8 cellular contexts compared by ENCODE assay signal in the genomic region with DNA sequence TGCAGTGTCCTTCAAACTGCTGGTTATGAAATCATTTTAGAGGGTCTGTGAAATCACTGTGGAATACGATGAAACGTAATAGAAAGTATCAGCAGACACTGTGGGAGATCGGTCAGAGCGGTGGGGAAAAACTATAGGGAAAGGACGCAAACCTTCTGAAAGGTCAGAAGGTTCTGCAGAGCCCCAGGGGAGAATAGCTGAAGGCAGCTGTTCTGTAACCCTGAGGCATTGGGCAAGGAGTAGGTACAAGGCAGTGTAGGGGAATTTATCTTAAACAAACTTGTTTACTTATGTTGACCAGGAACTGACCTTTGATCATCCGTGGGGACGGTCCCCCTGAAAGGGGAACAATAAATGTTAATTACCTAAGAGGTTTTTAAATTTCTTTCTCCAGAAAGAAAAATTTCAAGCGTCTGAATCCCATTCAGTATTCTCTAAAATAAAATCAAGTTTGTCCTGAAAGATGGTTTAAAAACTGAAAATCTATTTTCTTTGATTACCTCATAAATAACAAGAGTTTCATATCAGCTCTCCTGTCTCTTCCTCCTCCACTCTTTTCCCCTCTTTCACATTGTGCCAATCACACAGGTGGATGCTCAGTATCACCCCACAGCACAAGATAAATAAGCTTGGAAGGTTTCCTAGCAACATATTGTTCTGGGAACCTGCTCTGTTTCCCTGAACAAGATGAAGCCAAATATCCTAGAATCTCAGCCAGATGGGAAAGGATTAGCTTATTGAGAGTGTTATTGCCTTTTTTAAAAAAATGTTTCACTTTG. TPM values are rescaled to one million over a fixed set of nuclear protein-coding genes. Genes with fewer than 3 reads are reported as not detected.
A peak's percentile ranks its signal among the peaks of the same experiment; 100 is the strongest.
DNase-seq lines count a peak whose midpoint lies in the region; ATAC-seq and TF ChIP-seq lines count a peak whose summit lies in the region.

No MANE protein-coding gene starts in this region.

- H3K56ac ChIP-seq in H9 (ENCODE audit: insufficient read length, low read depth, low read length) = no peak overlapping the region

- peaks cover 27% of the 10 kb centered on the region for H3K4me1 Mint-ChIP-seq in Calu3 (ENCODE audit: low read depth, unreplicated experiment)
- peaks cover 15 to 21% of the 10 kb centered on the region in 2 experiments for H3K4me1 Mint-ChIP-seq in H9
- H3K4me1 Mint-ChIP-seq in endothelial cell (ENCODE audit: unreplicated experiment) = no peaks in the 10 kb centered on the region

- no peaks in the 10 kb centered on the region; the same call in 1 of the 2 replicates for H3K4me1 ChIP-seq in H9 (ENCODE audit: insufficient read depth, low read length)
- no peaks in the 10 kb centered on the region for H3K4me1 ChIP-seq in gastrocnemius medialis

- CTCF ChIA-PET in Calu3 (lab: Charles Lee) = interaction anchor here (1.3 to 2.0 kb wide), 3 partner anchors 10 to 45 kb away, joined by 4 to 6 read pairs (median 4); no protein-coding TSS in a partner anchor

- no peak overlapping the region for H3K14ac ChIP-seq in H9 (ENCODE audit: insufficient read depth, low read length)

- no peak overlapping the region for H4K8ac ChIP-seq in H9 (replicated peaks; ENCODE audit: insufficient read length, low read depth, low read length)

- no peak for ATAC-seq in GM18505 (IDR thresholded peaks at IDR 0.05; ENCODE audit: unreplicated experiment)
- no peak for ATAC-seq in gastrocnemius medialis
- ATAC-seq in HG03139 (IDR thresholded peaks at IDR 0.05; ENCODE audit: unreplicated experiment) = no peak

- no peak overlapping the region for H3K27ac ChIP-seq in H9 (ENCODE audit: insufficient read length, low read depth, low read length)
- no peak overlapping the region for H3K27ac ChIP-seq in gastrocnemius medialis

- no peak overlapping the region for H3K18ac ChIP-seq in H9 (ENCODE audit: insufficient read length, low read depth, low read length)

- no peaks in the 10 kb centered on the region for H3K27me3 Mint-ChIP-seq in Calu3 (ENCODE audit: unreplicated experiment)
- H3K27me3 Mint-ChIP-seq in H9 (ENCODE audit: low read depth) = no peaks in the 10 kb centered on the region
- H3K27me3 Mint-ChIP-seq in endothelial cell (ENCODE audit: unreplicated experiment) = no peaks in the 10 kb centered on the region

- H2BK12ac ChIP-seq in H9 (ENCODE audit: insufficient read length, low read depth, low read length) = no peak overlapping the region

- intact Hi-C loops in Calu3 (cut with micrococcal nuclease; ENCODE audit: unreplicated experiment) = no loop called here
- intact Hi-C loops in gastrocnemius medialis (cut with DNase I; ENCODE audit: low total_unique reads) = no loop called here

- DNase-seq in Calu3 (no peak), H9 (no peak), NCI-H2081 treated with DMSO at 0.1 percent for 48 hours (lab: John Stamatoyannopoulos, UW) (peak; percentile 70), endothelial cell (ENCODE audit: low spot score) (no peak), gastrocnemius medialis (no peak)
- no peak for DNase-seq in activated CD8-positive, alpha-beta memory T cell treated with anti-CD3 and anti-CD28 coated beads for 24 hours

- H3K4me2 ChIP-seq in H9 (ENCODE audit: insufficient read depth, insufficient read length, low read length) = no peak overlapping the region

- no CpG with 5 or more reads among the region's 8 CpGs for WGBS in H9 (ENCODE audit: extremely low coverage, insufficient read length, low lambda C conversion rate)

- in situ Hi-C loops in gastrocnemius medialis (cut with MboI; ENCODE audit: low sequenced_read_pairs in 4 of 4) = no loop called here

- H3K9ac ChIP-seq in H9 (ENCODE audit: extremely low read depth, insufficient read length, low read length) = no peak overlapping the region

- no peak overlapping the region for H2BK5ac ChIP-seq in H9 (ENCODE audit: insufficient read length, low read length)

- no peak overlapping the region for H4K5ac ChIP-seq in H9 (ENCODE audit: insufficient read length, low read depth, low read length)

- no TSS peak for BruUV-seq in Calu3 (replicated peaks; lab: Mats Ljungman, UMichigan)

- no peak overlapping the region for H4K91ac ChIP-seq in H9 (ENCODE audit: insufficient read length, low read depth, low read length)

- no peak overlapping the region for H3K4me3 ChIP-seq in gastrocnemius medialis

- peak overlapping the region; percentile 48 for H3K4me3 Mint-ChIP-seq in Calu3 (ENCODE audit: low read depth, unreplicated experiment)
- H3K4me3 Mint-ChIP-seq in H9 = no peak overlapping the region
- no peak overlapping the region for H3K4me3 Mint-ChIP-seq in endothelial cell (ENCODE audit: unreplicated experiment)

- H3K79me1 ChIP-seq in H9 (ENCODE audit: insufficient read depth, low read depth, low read length, poor library complexity, severe bottlenecking) = peaks cover 7% of the 10 kb centered on the region

- no peaks in the 10 kb centered on the region for H4K20me1 ChIP-seq in H9 (ENCODE audit: control insufficient read depth, insufficient read depth, insufficient read length)

- H3K9me3 Mint-ChIP-seq in Calu3 (ENCODE audit: low read depth, unreplicated experiment) (no peaks in the 10 kb centered on the region), H9 (no peaks in the 10 kb centered on the region), endothelial cell (ENCODE audit: unreplicated experiment) (no peaks in the 10 kb centered on the region)

- TF ChIP-seq POLR2A in GM18505 (IDR thresholded peaks at IDR 0.05; ENCODE audit: borderline replicate concordance, extremely low read depth, insufficient read depth, insufficient read length) = no peak
- TF ChIP-seq POLR2A in gastrocnemius medialis (IDR thresholded peaks at IDR 0.05) = no peak

- no peak overlapping the region for H3K23ac ChIP-seq in H9 (ENCODE audit: insufficient read length, low read depth, low read length)

- no peak overlapping the region for H3T11ph ChIP-seq in H9 (ENCODE audit: low read length)

- H3K36me3 Mint-ChIP-seq in Calu3 (ENCODE audit: insufficient read depth, unreplicated experiment) = peaks cover 22% of the 10 kb centered on the region
- peaks cover 10 to 48% (median 47%) of the 10 kb centered on the region in 3 experiments; a peak in 6 of 7 replicates for H3K36me3 Mint-ChIP-seq in H9 (ENCODE audit: insufficient read depth in 1 of 3, low read depth in 3 of 3)
- no peaks in the 10 kb centered on the region for H3K36me3 Mint-ChIP-seq in endothelial cell (ENCODE audit: low read depth, unreplicated experiment)

- H3K23me2 ChIP-seq in H9 (ENCODE audit: insufficient read length, low read depth, low read length, poor library complexity, severe bottlenecking) = no peaks in the 10 kb centered on the region

- H3K79me2 ChIP-seq in H9 (ENCODE audit: insufficient read depth, low read length) = peaks cover 2% of the 10 kb centered on the region; the same call in 1 of the 2 replicates

- H3K27ac Mint-ChIP-seq in Calu3 (ENCODE audit: unreplicated experiment) (peak overlapping the region; percentile 70), H9 (peak overlapping the region in 2 of 3 experiments; percentile 35 to 79; a peak in 4 of 7 replicates), endothelial cell (ENCODE audit: unreplicated experiment) (peak overlapping the region; percentile 39)

- H3K4ac ChIP-seq in H9 (ENCODE audit: low read depth, low read length) = no peak overlapping the region

- TF ChIP-seq CTCF in Calu3 (IDR thresholded peaks at IDR 0.05; ENCODE audit: unreplicated experiment) (no peak), H9 (conservative IDR thresholded peaks at IDR 0.05) (no peak), endothelial cell (IDR thresholded peaks at IDR 0.05; ENCODE audit: unreplicated experiment) (no peak), gastrocnemius medialis (IDR thresholded peaks at IDR 0.05 in 4 of 5, conservative IDR thresholded peaks at IDR 0.05 in 1 of 5) (no peak)

- no peak overlapping the region for H2BK120ac ChIP-seq in H9 (ENCODE audit: low read depth, low read length, poor library complexity, severe bottlenecking)

- no peaks in the 10 kb centered on the region for H3K36me3 ChIP-seq in gastrocnemius medialis

- no peaks in the 10 kb centered on the region for H3K27me3 ChIP-seq in H9 (ENCODE audit: insufficient read depth, low read length)
- no peaks in the 10 kb centered on the region for H3K27me3 ChIP-seq in gastrocnemius medialis

- no peak overlapping the region for H2BK20ac ChIP-seq in H9 (ENCODE audit: low read depth, low read length, poor library complexity, severe bottlenecking)

- no peak overlapping the region for H2AK5ac ChIP-seq in H9 (ENCODE audit: insufficient read length, low read length)

- no peak overlapping the region for H2BK15ac ChIP-seq in H9 (ENCODE audit: low read depth, low read length)

- H3K9me3 ChIP-seq in H9 (ENCODE audit: control insufficient read depth, low read depth, low read length) (no peaks in the 10 kb centered on the region), gastrocnemius medialis (no peaks in the 10 kb centered on the region)

- no peak overlapping the region for H2AFZ ChIP-seq in H9 (ENCODE audit: low read length)

RNA-seq across cellular contexts. Expression of gene CACYBP, which starts 45.9 kb away (rescaled TPM):
- 299 and 384 TPM in 2 replicates for total RNA-seq in Calu3 (2022)
- 202 and 208 TPM in 2 replicates for total RNA-seq in H9 (2021)
- 95.0 TPM for total RNA-seq in endothelial cell (ENCODE audit: unreplicated experiment)
- total RNA-seq in gastrocnemius medialis = 10 to 100 TPM; 32.9 to 99.6 (median 73.7) TPM
